21 cellular contexts compared by ENCODE assay signal in genomic region chr1:218201004-218201403, GRCh38.
"Had no signal": no experiment of that assay in that cellular context is flagged by ENCODE, and none has a peak within 500 bp of the region (broad histone marks: within the 10 kb centered on the region; RNA-seq: fewer than 3 reads in every experiment).

No MANE protein-coding gene starts in this region.

- H3K9me3 ChIP-seq: body of pancreas, esophagus squamous epithelium, gastrocnemius medialis, heart left ventricle, lower lobe of right lung, psoas muscle, spleen, stomach, thoracic aorta, upper lobe of right lung had no signal

- H3K4me1 ChIP-seq: body of pancreas, esophagus squamous epithelium, gastrocnemius medialis, heart left ventricle, lower lobe of right lung, psoas muscle, spleen, stomach, upper lobe of right lung had no signal

- FAIRE-seq: endothelial cell of umbilical vein had no signal

- H3K27me3 ChIP-seq: body of pancreas, esophagus squamous epithelium, gastrocnemius medialis, spleen, stomach, upper lobe of right lung had no signal

- H3K36me3 ChIP-seq: esophagus squamous epithelium, gastrocnemius medialis, heart left ventricle, lower lobe of right lung, spleen, stomach, thoracic aorta, upper lobe of right lung had no signal

- H3K27ac ChIP-seq: body of pancreas, coronary artery, esophagus squamous epithelium, gastrocnemius medialis, heart left ventricle, lower lobe of right lung, psoas muscle, spleen, stomach, thoracic aorta, upper lobe of right lung had no signal

- H3K4me3 ChIP-seq: body of pancreas, coronary artery, esophagus squamous epithelium, gastrocnemius medialis, heart left ventricle, lower lobe of right lung, psoas muscle, spleen, stomach, thoracic aorta, upper lobe of right lung had no signal

- DNase-seq: activated B cell treated with CpG ODN at 0.5 μM for 24 hours; activated CD4-positive, alpha-beta T cell treated with anti-CD3 and anti-CD28 coated beads for 48 hours; activated CD8-positive, alpha-beta T cell treated with anti-CD3 and anti-CD28 coated beads for 36 hours; activated effector memory CD4-positive, alpha-beta T cell treated with Interleukin-2 at 50 U/mL for 16 hours; activated T-cell treated with anti-CD3 and anti-CD28 coated beads, Interleukin-2, amount 50 U/mL, for 4 hours; amniotic stem cell; body of pancreas; effector CD8-positive, alpha-beta T cell; esophagus squamous epithelium; gastrocnemius medialis; heart left ventricle; left cardiac atrium; lower lobe of right lung; psoas muscle; spleen; stimulated activated CD4-positive, alpha-beta T cell treated with anti-CD3 and anti-CD28 coated beads, Interleukin-1b, Interleukin-23, amount 100 ng/mL, for 48 hours; stomach; upper lobe of right lung had no signal
